8 cellular contexts compared by ENCODE assay signal in the genomic region with DNA sequence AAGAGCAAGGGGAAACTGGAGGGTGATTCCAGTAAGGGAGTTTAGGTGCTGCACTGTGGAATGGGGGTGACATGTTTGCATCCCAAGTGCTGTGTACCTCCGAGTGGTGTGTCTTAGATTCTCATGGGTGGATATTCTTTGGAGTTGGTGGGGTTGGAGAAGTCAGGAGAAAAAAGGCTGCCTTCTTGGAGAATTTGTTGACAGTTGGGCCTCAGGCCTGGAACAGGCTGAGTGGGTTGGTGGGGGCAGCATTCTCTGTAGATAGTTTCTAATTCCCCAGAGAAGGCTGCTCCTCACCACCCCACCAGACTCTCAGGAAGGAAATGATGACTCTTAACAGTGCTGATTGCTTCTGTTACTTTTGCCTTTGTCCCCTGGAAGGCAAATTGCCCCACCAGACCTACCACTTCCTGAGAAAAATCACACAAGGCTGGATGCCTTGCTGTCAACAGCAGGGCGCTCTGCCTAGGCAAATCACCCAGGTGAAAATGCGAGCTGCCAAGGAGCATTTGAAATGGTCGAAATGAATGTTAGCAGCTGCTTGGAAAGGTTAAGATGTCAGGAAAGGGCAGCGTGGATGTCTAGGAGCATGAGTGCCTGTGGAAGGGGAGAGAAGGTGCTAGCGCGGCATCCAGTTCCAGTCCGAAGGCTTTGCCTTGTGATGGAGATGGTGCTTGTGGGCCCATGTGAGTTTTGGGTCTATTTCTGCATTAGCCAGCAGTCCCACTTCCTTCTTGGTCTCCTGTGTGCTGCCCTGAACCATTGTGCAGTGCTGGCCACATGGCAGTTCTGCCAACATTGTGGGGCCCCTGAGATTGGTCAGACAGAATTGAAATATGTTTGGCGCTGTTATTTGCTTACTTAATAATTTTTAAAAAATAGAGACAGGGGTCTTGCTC. TPM values are rescaled to one million over a fixed set of nuclear protein-coding genes. Genes with fewer than 3 reads are reported as not detected.
DNase-seq lines count a peak whose midpoint lies in the region; ATAC-seq and TF ChIP-seq lines count a peak whose summit lies in the region.

No MANE protein-coding gene starts in this region.

- no peaks in the 10 kb centered on the region for H3K9me3 Mint-ChIP-seq in neural crest cell

- CTCF ChIA-PET in PC-9 (lab: Charles Lee), result no interaction called here

- TF ChIP-seq CTCF in MM.1S (IDR thresholded peaks at IDR 0.05; ENCODE audit: low read length) (no peak), neural crest cell (conservative IDR thresholded peaks at IDR 0.05) (no peak), omental fat pad (IDR thresholded peaks at IDR 0.05) (no peak), PC-9 (conservative IDR thresholded peaks at IDR 0.05) (no peak)

- peak overlapping the region; percentile 46; the same call in 1 of the 2 replicates for H3K4me2 ChIP-seq in MM.1S (ENCODE audit: low read depth, low read length)
- no peak overlapping the region for H3K4me2 ChIP-seq in PC-9

- H3K4me3 Mint-ChIP-seq in neural crest cell, result no peak overlapping the region

- H4K20me1 ChIP-seq in MM.1S (ENCODE audit: insufficient read depth, low read length) (no peaks in the 10 kb centered on the region), PC-9 (ENCODE audit: insufficient read depth) (no peaks in the 10 kb centered on the region)

- H3K79me2 ChIP-seq in MM.1S (ENCODE audit: low read length) (no peaks in the 10 kb centered on the region), PC-9 (ENCODE audit: low read depth) (no peaks in the 10 kb centered on the region)

- H3K36me3 ChIP-seq in MM.1S (replicated peaks; ENCODE audit: insufficient read depth, low read length) (no peaks in the 10 kb centered on the region), PC-9 (ENCODE audit: low read depth) (no peaks in the 10 kb centered on the region)

- H3K4me1 ChIP-seq in MM.1S (ENCODE audit: low read length), result peaks cover 17% of the 10 kb centered on the region
- H3K4me1 ChIP-seq in PC-9 (replicated peaks; ENCODE audit: insufficient read depth), result peaks cover 29% of the 10 kb centered on the region

- peaks cover 17% of the 10 kb centered on the region for H3K27me3 Mint-ChIP-seq in neural crest cell (ENCODE audit: low read depth)

- POLR2A ChIA-PET in PC-9 (lab: Charles Lee; ENCODE audit: unreplicated experiment), result no interaction called here

- no peaks in the 10 kb centered on the region for H3K9me2 ChIP-seq in MM.1S (replicated peaks; ENCODE audit: insufficient read depth, low read length)
- H3K9me2 ChIP-seq in PC-9 (ENCODE audit: insufficient read depth), result no peaks in the 10 kb centered on the region

- H3K27ac ChIP-seq in MM.1S (ENCODE audit: low read length) (peak overlapping the region; percentile 78), PC-9 (no peak overlapping the region)

- H3K27me3 ChIP-seq in MM.1S (replicated peaks; ENCODE audit: insufficient read depth, low read length) (no peaks in the 10 kb centered on the region), PC-9 (ENCODE audit: insufficient read depth, low read depth) (no peaks in the 10 kb centered on the region)

- ATAC-seq in GM18502 (IDR thresholded peaks at IDR 0.05; ENCODE audit: poor library complexity, unreplicated experiment) (peak; percentile 89), GM21825 (IDR thresholded peaks at IDR 0.05; ENCODE audit: unreplicated experiment) (peak; percentile 81), omental fat pad (ENCODE audit: low FRiP score) (no peak)

- H3K4me1 Mint-ChIP-seq in neural crest cell, result peaks cover 15% of the 10 kb centered on the region

- peak overlapping the region; percentile 4 for H3K27ac Mint-ChIP-seq in neural crest cell (ENCODE audit: unreplicated experiment)

- BruUV-seq in PC-9 (replicated peaks; lab: Mats Ljungman, UMichigan), result no TSS peak

- H2AFZ ChIP-seq in MM.1S (ENCODE audit: low read length) (peak overlapping the region; percentile 28), PC-9 (no peak overlapping the region)

- DNase-seq in MM.1S (peak; percentile 54), neural crest cell (ENCODE audit: low read depth, low spot score) (no peak), LoVo (ENCODE audit: low spot score) (no peak), omental fat pad (ENCODE audit: low spot score) (no peak), PC-9 (no peak)
- DNase-seq in activated effector memory CD4-positive, alpha-beta T cell treated with anti-CD3 and anti-CD28 coated beads, Interleukin-2, amount 50 U/mL, for 16 hours, result peak; percentile 81

- H3K36me3 Mint-ChIP-seq in neural crest cell (ENCODE audit: low read depth), result no peaks in the 10 kb centered on the region

- peaks cover 10% of the 10 kb centered on the region for H3F3A ChIP-seq in MM.1S (ENCODE audit: insufficient read depth, low read length)
- no peaks in the 10 kb centered on the region for H3F3A ChIP-seq in PC-9 (ENCODE audit: insufficient read depth, low read depth)

- H3K4me3 ChIP-seq in MM.1S (ENCODE audit: low read length) (peak overlapping the region; percentile 6; the same call in 1 of the 2 replicates), PC-9 (no peak overlapping the region)

- intact Hi-C loops in PC-9 (cut with micrococcal nuclease; ENCODE audit: unreplicated experiment), result no loop called here

- peak overlapping the region; percentile 21; the same call in 1 of the 2 replicates for H3K9ac ChIP-seq in MM.1S (ENCODE audit: low read length)

- H3K9me3 ChIP-seq in MM.1S (replicated peaks; ENCODE audit: insufficient read depth, low read length) (no peaks in the 10 kb centered on the region), PC-9 (ENCODE audit: insufficient read depth, low read depth) (no peaks in the 10 kb centered on the region)

RNA-seq across cellular contexts. Expression of a gene that starts 30.4 kb away (rescaled TPM):
- total RNA-seq in neural crest cell (11.8 and 13.8 TPM in 2 replicates), omental fat pad (10 to 100 TPM in 3 of 4 donors, 1 to 10 TPM in 1; 5.8 to 93.0 (median 11.1) TPM), PC-9 (2021) (4.9 and 6.4 TPM in 2 replicates)

Comparison
In these comparisons a context has a peak if more than half of its experiments do, and no peak if none do; other contexts are left out.
1. DNase-seq: peak in MM.1S (single experiment) and activated effector memory CD4-positive, alpha-beta T cell treated with anti-CD3 and anti-CD28 coated beads, Interleukin-2, amount 50 U/mL, for 16 hours (single experiment); none in neural crest cell (single experiment), LoVo (single experiment), omental fat pad (single experiment) and PC-9 (0 of 2).